12 cellular contexts compared by ENCODE assay signal in the genomic region with DNA sequence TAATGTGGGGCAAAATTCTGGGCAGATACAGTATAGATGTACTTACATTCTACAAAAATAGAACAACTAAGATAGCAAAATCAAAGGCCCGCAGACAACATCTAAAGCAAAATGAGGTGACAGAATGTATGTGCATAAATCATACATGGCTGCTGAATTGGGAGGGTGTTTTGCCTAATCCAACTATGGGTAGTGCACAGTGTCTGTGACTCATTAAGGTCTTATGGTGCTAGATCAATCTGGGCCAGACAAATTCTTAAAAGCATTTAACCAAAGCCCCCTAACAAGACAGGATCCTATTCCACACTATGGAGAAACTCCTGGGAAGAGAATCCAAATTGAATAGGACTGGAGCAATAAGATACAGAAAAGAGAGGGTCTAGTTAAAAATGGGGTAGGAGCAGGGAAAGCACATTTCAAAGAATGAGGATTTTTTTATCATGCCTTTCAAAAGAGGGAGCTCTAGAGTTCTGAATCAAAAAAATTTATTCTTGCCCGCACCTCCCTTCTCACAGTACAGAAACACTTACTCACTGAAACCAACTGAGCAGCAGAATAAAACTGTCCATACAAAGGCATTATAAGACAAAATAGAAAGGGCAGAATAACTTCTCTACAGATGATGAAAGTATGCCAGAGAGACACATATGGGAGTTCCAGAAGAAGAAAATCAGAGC.
A peak's percentile ranks its signal among the peaks of the same experiment; 100 is the strongest.
DNase-seq lines count a peak whose midpoint lies in the region; ATAC-seq and TF ChIP-seq lines count a peak whose summit lies in the region.
"Had no signal": no experiment of that assay in that cellular context is flagged by ENCODE, and none has a peak within 500 bp of the region (broad histone marks: within the 10 kb centered on the region; RNA-seq: fewer than 3 reads in every experiment).

No MANE protein-coding gene starts in this region.

- H3K36me3 ChIP-seq in SU-DHL-6 (ENCODE audit: low read length): no peaks in the 10 kb centered on the region

- WGBS in H9 (ENCODE audit: extremely low coverage, insufficient read length, low lambda C conversion rate): no CpG with 5 or more reads among the region's 2 CpGs

- H4K5ac ChIP-seq in H9 (ENCODE audit: insufficient read length, low read depth, low read length): no peak overlapping the region

- H3K79me2 ChIP-seq in H9 (ENCODE audit: insufficient read depth, low read length): no peaks in the 10 kb centered on the region
- no peaks in the 10 kb centered on the region for H3K79me2 ChIP-seq in SU-DHL-6 (ENCODE audit: insufficient read depth, low read length)

- H3K9ac ChIP-seq in H9 (ENCODE audit: extremely low read depth, insufficient read length, low read length): no peak overlapping the region
- no peak overlapping the region for H3K9ac ChIP-seq in SU-DHL-6 (ENCODE audit: low read length)

- no peak overlapping the region for H3K4ac ChIP-seq in H9 (ENCODE audit: low read depth, low read length)

- H3K4me2 ChIP-seq in H9 (ENCODE audit: insufficient read depth, insufficient read length, low read length) (no peak overlapping the region), SU-DHL-6 (ENCODE audit: low read depth, low read length, poor library complexity, severe bottlenecking) (no peak overlapping the region)

- H3K4me1 ChIP-seq in H9 (ENCODE audit: insufficient read depth, low read length): no peaks in the 10 kb centered on the region

- H3K56ac ChIP-seq in H9 (ENCODE audit: insufficient read length, low read depth, low read length): no peak overlapping the region

- no peaks in the 10 kb centered on the region for H3K9me2 ChIP-seq in SU-DHL-6 (replicated peaks; ENCODE audit: insufficient read depth, low read length)

- H2AK5ac ChIP-seq in H9 (ENCODE audit: insufficient read length, low read length): no peak overlapping the region

- peaks cover 23 to 26% of the 10 kb centered on the region in 2 experiments for H3K9me3 Mint-ChIP-seq in H9
- peaks cover 13% of the 10 kb centered on the region for H3K9me3 Mint-ChIP-seq in stimulated activated memory B cell treated with anti-CD40 and anti-IgM and Interleukin-4, amounts not matched to agents 10 μg/mL and 1 μg/mL and 100 μg/mL, for 72 hours

- no peak overlapping the region for H2BK12ac ChIP-seq in H9 (ENCODE audit: insufficient read length, low read depth, low read length)

- no peak overlapping the region for H3K23ac ChIP-seq in H9 (ENCODE audit: insufficient read length, low read depth, low read length)

- H3K27ac ChIP-seq in H9 (ENCODE audit: insufficient read length, low read depth, low read length): no peak overlapping the region
- H3K27ac ChIP-seq in SU-DHL-6 (ENCODE audit: low read depth, low read length): no peak overlapping the region
- H3K27ac ChIP-seq: coronary artery had no signal

- TF ChIP-seq CTCF in H9 (conservative IDR thresholded peaks at IDR 0.05): peak; percentile 36; the same call in 2 of the 3 replicates
- peak; percentile 39 for TF ChIP-seq CTCF in SU-DHL-6 (IDR thresholded peaks at IDR 0.05; ENCODE audit: insufficient read depth, low read length, poor library complexity, severe bottlenecking)

- peaks cover 3 to 34% (median 6%) of the 10 kb centered on the region in 3 experiments for H3K36me3 Mint-ChIP-seq in H9 (ENCODE audit: insufficient read depth in 1 of 3, low read depth in 3 of 3)
- peaks cover 16% of the 10 kb centered on the region for H3K36me3 Mint-ChIP-seq in stimulated activated memory B cell treated with anti-CD40 and anti-IgM and Interleukin-4, amounts not matched to agents 10 μg/mL and 1 μg/mL and 100 μg/mL, for 72 hours

- no peak for ATAC-seq in HG03521 (IDR thresholded peaks at IDR 0.05; ENCODE audit: unreplicated experiment)
- ATAC-seq in stimulated activated memory B cell treated with anti-CD40 and anti-IgM and Interleukin-4, amounts not matched to agents 10 μg/mL and 1 μg/mL and 100 μg/mL, for 72 hours: no peak
- ATAC-seq: left colon had no signal

- H4K20me1 ChIP-seq in H9 (ENCODE audit: control insufficient read depth, insufficient read depth, insufficient read length) (no peaks in the 10 kb centered on the region), SU-DHL-6 (ENCODE audit: low read depth, low read length) (no peaks in the 10 kb centered on the region)

- no peak overlapping the region for H2BK20ac ChIP-seq in H9 (ENCODE audit: low read depth, low read length, poor library complexity, severe bottlenecking)

- DNase-seq in AG08395 (ENCODE audit: low spot score) (peak; percentile 30), H9 (no peak), foreskin melanocyte (peak; percentile 44), NCI-H524 (lab: John Stamatoyannopoulos, UW) (no peak)
- no peak for DNase-seq in activated effector memory CD4-positive, alpha-beta T cell treated with Interleukin-2 at 50 U/mL for 16 hours
- DNase-seq: activated CD4-positive, alpha-beta T cell treated with anti-CD3 and anti-CD28 coated beads, Interleukin-2, amount 50 U/mL, for 1 hour; left colon; NCI-H526 treated with DMSO at 0.1 percent for 48 hours had no signal

- no peaks in the 10 kb centered on the region for H3K27me3 Mint-ChIP-seq in H9 (ENCODE audit: low read depth)
- H3K27me3 Mint-ChIP-seq in stimulated activated memory B cell treated with anti-CD40 and anti-IgM and Interleukin-4, amounts not matched to agents 10 μg/mL and 1 μg/mL and 100 μg/mL, for 72 hours: no peaks in the 10 kb centered on the region

- H2BK120ac ChIP-seq in H9 (ENCODE audit: low read depth, low read length, poor library complexity, severe bottlenecking): no peak overlapping the region

- no peak overlapping the region for H2BK5ac ChIP-seq in H9 (ENCODE audit: insufficient read length, low read length)

- H3F3A ChIP-seq in SU-DHL-6 (ENCODE audit: insufficient read depth): no peaks in the 10 kb centered on the region

- no peak overlapping the region for H3K18ac ChIP-seq in H9 (ENCODE audit: insufficient read length, low read depth, low read length)

- no peak overlapping the region for H4K8ac ChIP-seq in H9 (replicated peaks; ENCODE audit: insufficient read length, low read depth, low read length)

- H3K9me3 ChIP-seq in H9 (ENCODE audit: control insufficient read depth, low read depth, low read length) (peaks cover 6% of the 10 kb centered on the region), SU-DHL-6 (ENCODE audit: insufficient read depth, low read length) (peaks cover 7% of the 10 kb centered on the region; the same call in 1 of the 2 replicates)

- no peak overlapping the region for H3T11ph ChIP-seq in H9 (ENCODE audit: low read length)

- no peak overlapping the region for H4K91ac ChIP-seq in H9 (ENCODE audit: insufficient read length, low read depth, low read length)

- H3K27me3 ChIP-seq in H9 (ENCODE audit: insufficient read depth, low read length): no peaks in the 10 kb centered on the region
- H3K27me3 ChIP-seq in SU-DHL-6 (ENCODE audit: low read length): no peaks in the 10 kb centered on the region

- H3K4me3 ChIP-seq in SU-DHL-6 (ENCODE audit: insufficient read depth, low read length, poor library complexity, severe bottlenecking): no peak overlapping the region
- H3K4me3 ChIP-seq: coronary artery had no signal

- H3K14ac ChIP-seq in H9 (ENCODE audit: insufficient read depth, low read length): no peak overlapping the region

- no peak overlapping the region for H3K27ac Mint-ChIP-seq in H9
- no peak overlapping the region for H3K27ac Mint-ChIP-seq in stimulated activated memory B cell treated with anti-CD40 and anti-IgM and Interleukin-4, amounts not matched to agents 10 μg/mL and 1 μg/mL and 100 μg/mL, for 72 hours

- no peak overlapping the region for H3K4me3 Mint-ChIP-seq in H9
- no peak overlapping the region for H3K4me3 Mint-ChIP-seq in stimulated activated memory B cell treated with anti-CD40 and anti-IgM and Interleukin-4, amounts not matched to agents 10 μg/mL and 1 μg/mL and 100 μg/mL, for 72 hours

- no peaks in the 10 kb centered on the region for H3K23me2 ChIP-seq in H9 (ENCODE audit: insufficient read length, low read depth, low read length, poor library complexity, severe bottlenecking)

- H3K4me1 Mint-ChIP-seq in H9: no peaks in the 10 kb centered on the region
- H3K4me1 Mint-ChIP-seq in stimulated activated memory B cell treated with anti-CD40 and anti-IgM and Interleukin-4, amounts not matched to agents 10 μg/mL and 1 μg/mL and 100 μg/mL, for 72 hours: peaks cover 9% of the 10 kb centered on the region

- H3K79me1 ChIP-seq in H9 (ENCODE audit: insufficient read depth, low read depth, low read length, poor library complexity, severe bottlenecking): no peaks in the 10 kb centered on the region

- H2AFZ ChIP-seq in H9 (ENCODE audit: low read length) (no peak overlapping the region), SU-DHL-6 (ENCODE audit: low read depth, low read length, severe bottlenecking) (peak overlapping the region; percentile 42)

- H2BK15ac ChIP-seq in H9 (ENCODE audit: low read depth, low read length): no peak overlapping the region

Comparison
In these comparisons a context has a peak if more than half of its experiments do, and no peak if none do; other contexts are left out.
1. DNase-seq: peak in AG08395 (single experiment) and foreskin melanocyte (single experiment); none in H9 (single experiment), NCI-H524 (0 of 2) and activated effector memory CD4-positive, alpha-beta T cell treated with Interleukin-2 at 50 U/mL for 16 hours (single experiment).